Comparison of ENCODE assay signal across 17 cellular contexts in genomic region chr16:4301968-4302367, GRCh38.
"Had no signal": no experiment of that assay in that cellular context is flagged by ENCODE, and none has a peak within 500 bp of the region (broad histone marks: within the 10 kb centered on the region; RNA-seq: fewer than 3 reads in every experiment).

No MANE protein-coding gene starts in this region.

- H3K36me3 Mint-ChIP-seq: naive B cell had no signal

- H3K9me3 ChIP-seq: esophagus muscularis mucosa, gastroesophageal sphincter, heart right ventricle, left lung, lower lobe of right lung, mucosa of descending colon had no signal

- ATAC-seq: foreskin keratinocyte, gastroesophageal sphincter, heart right ventricle, left cardiac atrium, left lung, left ventricle myocardium superior, lower lobe of right lung, mucosa of descending colon had no signal

- H3K4me3 Mint-ChIP-seq: naive B cell had no signal

- H3K36me3 ChIP-seq: esophagus muscularis mucosa, gastroesophageal sphincter had no signal

- H3K27me3 Mint-ChIP-seq: naive B cell had no signal

- H3K27ac Mint-ChIP-seq: naive B cell had no signal

- H3K27ac ChIP-seq: coronary artery, dorsolateral prefrontal cortex, esophagus muscularis mucosa, foreskin keratinocyte, gastroesophageal sphincter, heart right ventricle, left lung, lower lobe of right lung had no signal

- H3K27me3 ChIP-seq: dorsolateral prefrontal cortex, esophagus muscularis mucosa, foreskin keratinocyte, gastroesophageal sphincter, heart right ventricle, left lung had no signal

- H3K9me3 Mint-ChIP-seq: naive B cell had no signal

- H3K4me3 ChIP-seq: coronary artery, dorsolateral prefrontal cortex, esophagus muscularis mucosa, gastroesophageal sphincter, heart right ventricle, left lung, lower lobe of right lung, mucosa of descending colon had no signal

- DNase-seq: dermis blood vessel endothelial cell; dorsolateral prefrontal cortex; effector CD4-positive, alpha-beta T cell; effector memory CD4-positive, alpha-beta T cell; foreskin keratinocyte; heart right ventricle; hippocampal formation; left cardiac atrium; left lung; left ventricle myocardium superior; lower lobe of right lung; mesendoderm; mucosa of descending colon; naive B cell had no signal
